ENCODE assay signal across 8 cellular contexts in genomic region chr7:29998489-29998888, GRCh38.
"Had no signal": no experiment of that assay in that cellular context is flagged by ENCODE, and none has a peak within 500 bp of the region (broad histone marks: within the 10 kb centered on the region; RNA-seq: fewer than 3 reads in every experiment).

No MANE protein-coding gene starts in this region.

- H3K9ac ChIP-seq: GM23248 had no signal

- H3K36me3 ChIP-seq: HAP-1 had no signal

- H3K27ac ChIP-seq: GM23248, HL-60 had no signal

- H3K4me3 ChIP-seq: GM23248, HAP-1 had no signal

- DNase-seq: GM23248, GOT3, H7, HFFc6, KG1 had no signal

- ATAC-seq: HCT116 had no signal

- H2AFZ ChIP-seq: GM23248 had no signal

- H3K9me3 ChIP-seq: HAP-1 had no signal
